In genomic region chr17:2749058-2749783, GRCh38 we compare ENCODE assay signal across 10 cellular contexts. TPM values are rescaled to one million over a fixed set of nuclear protein-coding genes. Genes with fewer than 3 reads are reported as not detected.
DNase-seq lines count a peak whose midpoint lies in the region; ATAC-seq and TF ChIP-seq lines count a peak whose summit lies in the region.
"Had no signal": no experiment of that assay in that cellular context is flagged by ENCODE, and none has a peak within 500 bp of the region (broad histone marks: within the 10 kb centered on the region; RNA-seq: fewer than 3 reads in every experiment).

Gene CCDC92B (minus strand): TSS chr17:2749652. CDS start chr17:2735145, 14,507 bp downstream.

- DNase-seq in G401 (ENCODE audit: low spot score) (peak; percentile 63), NCI-H146 treated with DMSO at 0.1 percent for 48 hours (lab: John Stamatoyannopoulos, UW; ENCODE audit: unreplicated experiment) (peak; percentile 21), neuronal stem cell (ENCODE audit: low spot score) (peak; percentile 15), gastrocnemius medialis (no peak), brain microvascular endothelial cell (no peak)

- no peak within 1 kb of the TSS for H3K23ac ChIP-seq in neuronal stem cell (ENCODE audit: low read depth, low read length, poor library complexity)

- no peak within 1 kb of the TSS for H4K8ac ChIP-seq in neuronal stem cell (ENCODE audit: low read depth, low read length)

- H3K18ac ChIP-seq in neuronal stem cell (ENCODE audit: low read length): no peak within 1 kb of the TSS

- H2BK5ac ChIP-seq in neuronal stem cell (ENCODE audit: low read length): no peak within 1 kb of the TSS

- no peak within 1 kb of the TSS for H2BK15ac ChIP-seq in neuronal stem cell (ENCODE audit: low read length)

- ATAC-seq in gastrocnemius medialis (no peak), GM19397 (IDR thresholded peaks at IDR 0.05; ENCODE audit: unreplicated experiment) (no peak)

- H3K4me2 ChIP-seq in neuronal stem cell (ENCODE audit: insufficient read depth, low read length, poor library complexity, severe bottlenecking): peak within 1 kb of the TSS; percentile 61

- H3K4ac ChIP-seq in neuronal stem cell (ENCODE audit: low read length): no peak within 1 kb of the TSS

- H2BK12ac ChIP-seq in neuronal stem cell (ENCODE audit: low read length): no peak within 1 kb of the TSS

- TF ChIP-seq CTCF in gastrocnemius medialis (IDR thresholded peaks at IDR 0.05 in 4 of 5, conservative IDR thresholded peaks at IDR 0.05 in 1 of 5) (no peak), brain microvascular endothelial cell (IDR thresholded peaks at IDR 0.05; ENCODE audit: low read depth, low read length, missing control alignments) (no peak)

- no peak within 1 kb of the TSS for H3K27ac ChIP-seq in ectodermal cell (ENCODE audit: insufficient read depth, low read depth, low read length, poor library complexity, severe bottlenecking)
- H3K27ac ChIP-seq in neuronal stem cell (replicated peaks; ENCODE audit: low read length): no peak within 1 kb of the TSS
- H3K27ac ChIP-seq in gastrocnemius medialis: no peak within 1 kb of the TSS
- no peak within 1 kb of the TSS for H3K27ac ChIP-seq in brain microvascular endothelial cell
- H3K27ac ChIP-seq: epithelial cell of prostate had no signal

- H3K36me3 ChIP-seq in ectodermal cell (ENCODE audit: control insufficient read depth, insufficient read depth, low read length) (no peaks in the 10 kb centered on the region), neuronal stem cell (replicated peaks in 1 of 2; ENCODE audit: control insufficient read depth in 2 of 2, insufficient read depth in 2 of 2, low read length in 2 of 2) (no peaks in the 10 kb centered on the region), gastrocnemius medialis (no peaks in the 10 kb centered on the region), brain microvascular endothelial cell (replicated peaks) (no peaks in the 10 kb centered on the region)

- H3K27me3 ChIP-seq in ectodermal cell (ENCODE audit: control insufficient read depth, insufficient read depth, low read length, poor library complexity, severe bottlenecking) (peaks cover 47% of the 10 kb centered on the region), neuronal stem cell (ENCODE audit: control insufficient read depth in 3 of 3, insufficient read depth in 3 of 3, low read depth in 1 of 3, low read length in 3 of 3) (peaks cover 0 to 76% (median 29%) of the 10 kb centered on the region in 3 experiments), gastrocnemius medialis (peaks cover 29 to 43% (median 35%) of the 10 kb centered on the region in 3 donors), brain microvascular endothelial cell (replicated peaks) (peaks cover 29% of the 10 kb centered on the region)

- H2AFZ ChIP-seq in neuronal stem cell (ENCODE audit: low read length): peak within 1 kb of the TSS; percentile 64

- intact Hi-C loops in gastrocnemius medialis (cut with DNase I; ENCODE audit: low total_unique reads): no loop called here

- H3K9me3 ChIP-seq in ectodermal cell (ENCODE audit: control insufficient read depth, low read length) (no peaks in the 10 kb centered on the region), neuronal stem cell (replicated peaks in 1 of 2; ENCODE audit: control insufficient read depth in 2 of 2, insufficient read depth in 1 of 2, low read depth in 1 of 2, low read length in 2 of 2) (peaks cover 0 to 2% of the 10 kb centered on the region in 2 donors), gastrocnemius medialis (no peaks in the 10 kb centered on the region)

- no peak within 1 kb of the TSS for H3K9ac ChIP-seq in neuronal stem cell (ENCODE audit: low read depth, low read length, poor library complexity)

- in situ Hi-C loops in G401 (cut with HindIII; ENCODE audit: low sequenced_read_pairs) (no loop called here), gastrocnemius medialis (cut with MboI; ENCODE audit: low sequenced_read_pairs in 4 of 4) (no loop called here), brain microvascular endothelial cell (cut with HindIII; ENCODE audit: low pct_ligation_motif_present, low sequenced_read_pairs) (no loop called here)

- no peak within 1 kb of the TSS for H4K91ac ChIP-seq in neuronal stem cell (ENCODE audit: low read depth, low read length, poor library complexity)

- no peak within 1 kb of the TSS for H3K14ac ChIP-seq in neuronal stem cell (ENCODE audit: low read length)

- H3K4me1 ChIP-seq in ectodermal cell (ENCODE audit: control insufficient read depth, insufficient read depth, low read length): no peaks in the 10 kb centered on the region
- H3K4me1 ChIP-seq in neuronal stem cell (ENCODE audit: control insufficient read depth in 2 of 2, insufficient read depth in 1 of 2, low read depth in 1 of 2, low read length in 2 of 2): no peaks in the 10 kb centered on the region
- no peaks in the 10 kb centered on the region for H3K4me1 ChIP-seq in gastrocnemius medialis

- H3K79me1 ChIP-seq in neuronal stem cell (ENCODE audit: low read depth, low read length): no peaks in the 10 kb centered on the region

- H3K4me3 ChIP-seq in ectodermal cell (ENCODE audit: insufficient read depth, low read depth, low read length) (peak within 1 kb of the TSS; percentile 44), neuronal stem cell (ENCODE audit: low read length in 2 of 2) (peak within 1 kb of the TSS; percentile 7 to 73), gastrocnemius medialis (no peak within 1 kb of the TSS), brain microvascular endothelial cell (ENCODE audit: low read depth, low read length) (no peak within 1 kb of the TSS)
- H3K4me3 ChIP-seq: lung had no signal

- 1 to 2% methylated on average over 64 to 70 of the region's 76 CpGs for WGBS in ectodermal cell, 2 experiments
- no CpG with 5 or more reads among the region's 76 CpGs for WGBS in neuronal stem cell (ENCODE audit: extremely low coverage in 2 of 2, insufficient read length in 2 of 2, insufficient replicate concordance in 1 of 2), 2 donors

- H2BK120ac ChIP-seq in neuronal stem cell (ENCODE audit: low read depth, low read length): peak within 1 kb of the TSS; percentile 26

- no peak within 1 kb of the TSS for H2AK5ac ChIP-seq in neuronal stem cell (ENCODE audit: low read depth, low read length)

- no peak for TF ChIP-seq POLR2A in gastrocnemius medialis (IDR thresholded peaks at IDR 0.05)

RNA-seq across cellular contexts. Expression of gene CCDC92B, which starts in this region (rescaled TPM):
- 0.06 and 0.31 TPM in 2 replicates for total RNA-seq in G401 (2014; rRNA removed; shearing (Covaris generic))
- polyA plus RNA-seq in ectodermal cell (2013, experiment 1 of 4): 2.4 TPM
- polyA plus RNA-seq in ectodermal cell (2013, experiment 2 of 4): 2.6 TPM
- polyA plus RNA-seq in ectodermal cell (2013, experiment 3 of 4): 2.3 TPM
- 1.9 TPM for polyA plus RNA-seq in ectodermal cell (2013, experiment 4 of 4)
- 0.35 TPM for polyA plus RNA-seq in neuronal stem cell (2013, experiment 1 of 2)
- polyA plus RNA-seq in neuronal stem cell (2013, experiment 2 of 2): 0.42 TPM
- total RNA-seq in gastrocnemius medialis: not detected
- total RNA-seq: activated CD4-positive, alpha-beta T cell treated with anti-CD3 and anti-CD28 coated beads for 36 hours had no signal

Comparison
In these comparisons a context has a peak if more than half of its experiments do, and no peak if none do; other contexts are left out.
1. Peak in DNase-seq in G401; RNA of the gene not detected or under 1 TPM.
2. DNase-seq: peak in NCI-H146 treated with DMSO at 0.1 percent for 48 hours (single experiment) and neuronal stem cell (single experiment); none in gastrocnemius medialis (0 of 2) and brain microvascular endothelial cell (single experiment).
3. H3K4me3 ChIP-seq: peak in ectodermal cell (single experiment) and neuronal stem cell (2 of 2); none in gastrocnemius medialis (0 of 4) and brain microvascular endothelial cell (single experiment).